Comparison of ENCODE assay signal across 12 cellular contexts in the genomic region with DNA sequence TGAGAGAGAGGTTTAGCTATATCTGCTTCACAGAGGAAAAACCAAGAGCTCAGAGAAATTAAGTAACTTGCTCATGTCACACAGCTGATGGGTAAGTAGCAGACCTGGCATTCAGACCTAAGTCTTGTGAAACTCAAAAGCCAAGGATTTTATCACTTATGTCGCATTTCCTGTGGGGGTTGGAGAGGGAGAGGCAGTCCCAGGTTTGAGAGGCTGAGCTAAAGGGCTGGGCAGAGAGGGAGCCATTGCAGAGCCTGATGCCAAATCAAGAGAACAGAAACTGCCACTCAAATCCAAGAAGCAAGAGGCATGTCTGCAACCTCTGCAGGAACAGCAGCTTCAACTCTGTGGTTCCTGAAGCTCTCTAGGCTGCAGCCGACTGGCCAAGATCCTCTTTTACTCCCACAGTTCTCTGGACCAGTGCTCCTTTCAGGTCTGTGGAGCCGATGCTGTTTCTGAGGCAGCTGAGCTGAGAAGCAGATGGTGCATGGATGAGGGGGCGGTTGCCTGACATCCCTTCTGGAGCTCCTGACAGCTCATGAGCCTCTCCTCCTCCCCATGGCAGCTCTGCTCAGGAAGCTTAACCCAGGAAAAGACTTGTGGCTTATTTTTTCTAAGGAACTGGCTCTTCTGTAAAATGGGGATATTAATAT. TPM values are rescaled to one million over a fixed set of nuclear protein-coding genes. Genes with fewer than 3 reads are reported as not detected.
DNase-seq lines count a peak whose midpoint lies in the region; ATAC-seq lines count a peak whose summit lies in the region.
"Had no signal": no experiment of that assay in that cellular context is flagged by ENCODE, and none has a peak within 500 bp of the region (broad histone marks: within the 10 kb centered on the region; RNA-seq: fewer than 3 reads in every experiment).

No MANE protein-coding gene starts in this region.

- no peaks in the 10 kb centered on the region for H3K79me2 ChIP-seq in GM23248 (ENCODE audit: insufficient read depth)

- no peaks in the 10 kb centered on the region for H3K36me3 ChIP-seq in GM23248 (ENCODE audit: low read depth)
- H3K36me3 ChIP-seq: cardiac muscle cell had no signal

- H3K4me3 ChIP-seq in GM23248: peak overlapping the region; percentile 38; the same call in 1 of the 2 replicates
- H3K4me3 ChIP-seq: cardiac muscle cell had no signal

- peak overlapping the region; percentile 43 for H2AFZ ChIP-seq in GM23248

- DNase-seq in GM23248 (peak; percentile 75), RPMI7951 (ENCODE audit: low read depth) (peak; percentile 46), fibroblast of peridontal ligament (ENCODE audit: extremely low read depth) (peak; percentile 37), nucleus accumbens (lab: John Stamatoyannopoulos, UW) (peak in 42 of 56 donors; percentile 17 to 86 (median 50)), germinal center (ENCODE audit: low spot score) (no peak), NCI-H2081 (lab: John Stamatoyannopoulos, UW) (no peak), DMS153 (lab: John Stamatoyannopoulos, UW) (no peak)
- DNase-seq: activated CD8-positive, alpha-beta memory T cell treated with anti-CD3 and anti-CD28 coated beads, Interleukin-2, amount 50 U/mL, for 48 hours; Caco-2; T-helper 17 cell had no signal

- peaks cover 45% of the 10 kb centered on the region for H3K4me1 ChIP-seq in GM23248 (ENCODE audit: insufficient read depth)
- H3K4me1 ChIP-seq: Caco-2 had no signal

- H3K9me3 ChIP-seq in GM23248 (ENCODE audit: low read depth): no peaks in the 10 kb centered on the region
- H3K9me3 ChIP-seq: Caco-2 had no signal

- no peaks in the 10 kb centered on the region for H4K20me1 ChIP-seq in GM23248 (ENCODE audit: insufficient read depth)

- no peak for ATAC-seq in HG03432 (IDR thresholded peaks at IDR 0.05; ENCODE audit: unreplicated experiment)
- ATAC-seq: T-helper 17 cell had no signal

- H3K9ac ChIP-seq in GM23248: peak overlapping the region; percentile 33; the same call in 1 of the 2 replicates

- in situ Hi-C loops in GM23248 (cut with MboI): no loop called here

- H3K4me2 ChIP-seq in GM23248 (ENCODE audit: unreplicated experiment): peak overlapping the region; percentile 62

- H3F3A ChIP-seq in GM23248 (ENCODE audit: insufficient read depth): peaks cover 41% of the 10 kb centered on the region

- H3K9me2 ChIP-seq in GM23248 (ENCODE audit: insufficient read depth): no peaks in the 10 kb centered on the region

- WGBS in GM23248 (ENCODE audit: low coverage in 1 of 2, low lambda C conversion rate in 2 of 2, missing lambda C conversion rate in 2 of 2), 2 experiments: 1 to 2% methylated on average over 4 of the region's 4 CpGs

- no peaks in the 10 kb centered on the region for H3K27me3 ChIP-seq in GM23248 (replicated peaks; ENCODE audit: insufficient read depth)

- H3K27ac ChIP-seq in GM23248: peak overlapping the region; percentile 54
- H3K27ac ChIP-seq: cardiac muscle cell had no signal

RNA-seq across cellular contexts. Expression of gene NAV2, which starts 47.6 kb away (rescaled TPM):
- total RNA-seq in GM23248 (2014; rRNA removed; shearing (Covaris generic)): 11.9 and 12.0 TPM in 2 replicates
- polyA plus RNA-seq in GM23248 (2016; fragmentation: Nextera tagmentation; extraction: Ambion mirVana): 4.1 and 5.7 TPM in 2 replicates
- 6.9 and 7.1 TPM in 2 replicates for total RNA-seq in RPMI7951 (2014; rRNA removed; shearing (Covaris generic))

Comparison
In these comparisons a context has a peak if more than half of its experiments do, and no peak if none do; other contexts are left out.
1. DNase-seq: peak in GM23248 (single experiment), RPMI7951 (single experiment), fibroblast of peridontal ligament (single experiment) and nucleus accumbens (42 of 56); none in germinal center (single experiment), NCI-H2081 (0 of 2) and DMS153 (single experiment).